In the genomic region with DNA sequence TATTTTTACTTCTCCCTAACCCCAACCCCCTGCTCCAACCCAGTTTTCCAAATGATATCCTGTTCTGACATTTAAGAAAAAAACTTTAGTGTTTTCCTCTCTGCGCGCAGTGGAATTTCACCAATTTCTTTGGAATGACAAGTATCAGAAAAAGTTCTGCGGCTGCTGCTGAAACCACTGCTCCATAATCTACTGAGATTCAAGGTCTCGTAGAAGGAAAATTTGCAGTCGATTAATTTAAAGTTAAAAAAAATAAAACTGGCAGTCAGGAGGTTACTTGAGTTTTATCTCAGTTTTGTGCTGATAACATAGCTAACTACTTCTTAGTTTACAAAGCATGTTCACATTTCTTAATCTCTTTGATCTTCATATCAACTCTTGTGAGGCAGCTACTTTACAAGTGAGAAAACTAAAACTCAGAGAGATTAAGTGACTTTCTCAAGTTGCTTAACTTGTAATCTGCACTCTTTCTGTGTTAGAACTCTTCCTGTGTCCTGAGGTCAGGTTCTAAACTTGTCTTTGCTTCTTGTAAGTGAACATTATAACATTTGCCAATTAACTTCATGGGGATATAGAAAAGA, we compare ENCODE assay signal across 1 cellular context.
TF ChIP-seq lines count a peak whose summit lies in the region.

No MANE protein-coding gene starts in this region.

TF ChIP-seq in IMR-90, 13 proteins besides CTCF, POLR2A, EP300 and RAD21 (continued from another document):
- TF ChIP-seq CHD1 (IDR thresholded peaks at IDR 0.05; ENCODE audit: low read depth, low read length), result no peak
- TF ChIP-seq FOS (IDR thresholded peaks at IDR 0.05; ENCODE audit: low read depth, low read length), result no peak
- TF ChIP-seq NFE2L2 (IDR thresholded peaks at IDR 0.05; ENCODE audit: low read depth, low read length), result no peak
- TF ChIP-seq, protein P1, sequence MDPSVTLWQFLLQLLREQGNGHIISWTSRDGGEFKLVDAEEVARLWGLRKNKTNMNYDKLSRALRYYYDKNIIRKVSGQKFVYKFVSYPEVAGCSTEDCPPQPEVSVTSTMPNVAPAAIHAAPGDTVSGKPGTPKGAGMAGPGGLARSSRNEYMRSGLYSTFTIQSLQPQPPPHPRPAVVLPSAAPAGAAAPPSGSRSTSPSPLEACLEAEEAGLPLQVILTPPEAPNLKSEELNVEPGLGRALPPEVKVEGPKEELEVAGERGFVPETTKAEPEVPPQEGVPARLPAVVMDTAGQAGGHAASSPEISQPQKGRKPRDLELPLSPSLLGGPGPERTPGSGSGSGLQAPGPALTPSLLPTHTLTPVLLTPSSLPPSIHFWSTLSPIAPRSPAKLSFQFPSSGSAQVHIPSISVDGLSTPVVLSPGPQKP (IDR thresholded peaks at IDR 0.05; ENCODE audit: borderline replicate concordance, low read depth, low read length), result no peak
- TF ChIP-seq, protein P2, sequence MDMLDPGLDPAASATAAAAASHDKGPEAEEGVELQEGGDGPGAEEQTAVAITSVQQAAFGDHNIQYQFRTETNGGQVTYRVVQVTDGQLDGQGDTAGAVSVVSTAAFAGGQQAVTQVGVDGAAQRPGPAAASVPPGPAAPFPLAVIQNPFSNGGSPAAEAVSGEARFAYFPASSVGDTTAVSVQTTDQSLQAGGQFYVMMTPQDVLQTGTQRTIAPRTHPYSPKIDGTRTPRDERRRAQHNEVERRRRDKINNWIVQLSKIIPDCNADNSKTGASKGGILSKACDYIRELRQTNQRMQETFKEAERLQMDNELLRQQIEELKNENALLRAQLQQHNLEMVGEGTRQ (IDR thresholded peaks at IDR 0.05; ENCODE audit: low read depth, low read length), result no peak
- TF ChIP-seq SMC3 (IDR thresholded peaks at IDR 0.05; ENCODE audit: low read depth, low read length), result no peak
